In genomic region chr5:169412858-169413257, GRCh38 we compare ENCODE assay signal across 13 cellular contexts.
A peak's percentile ranks its signal among the peaks of the same experiment; 100 is the strongest.
DNase-seq lines count a peak whose midpoint lies in the region; ATAC-seq lines count a peak whose summit lies in the region.
"Had no signal": no experiment of that assay in that cellular context is flagged by ENCODE, and none has a peak within 500 bp of the region (broad histone marks: within the 10 kb centered on the region; RNA-seq: fewer than 3 reads in every experiment).

No MANE protein-coding gene starts in this region.

- peaks cover 61% of the 10 kb centered on the region for H3K4me1 ChIP-seq in adipocyte (ENCODE audit: control insufficient read depth, insufficient read depth, low read length)
- peaks cover 0 to 6% (median 3%) of the 10 kb centered on the region in 3 donors for H3K4me1 ChIP-seq in skeletal muscle tissue (ENCODE audit: control insufficient read depth in 3 of 3, insufficient read depth in 3 of 3, low read length in 3 of 3)

- no peaks in the 10 kb centered on the region for H3K9me3 ChIP-seq in adipocyte (ENCODE audit: control insufficient read depth, low read length)
- H3K9me3 ChIP-seq in skeletal muscle tissue (ENCODE audit: control insufficient read depth in 3 of 3, low read length in 3 of 3), result no peaks in the 10 kb centered on the region
- H3K9me3 ChIP-seq: BE2C had no signal

- no peak for ATAC-seq in HG03108 (IDR thresholded peaks at IDR 0.05; ENCODE audit: unreplicated experiment)
- no peak for ATAC-seq in GM19455 (IDR thresholded peaks at IDR 0.05; ENCODE audit: unreplicated experiment)
- ATAC-seq: HCT116 had no signal

- no peak for DNase-seq in adipocyte (ENCODE audit: low read depth)
- peak; percentile 81 for DNase-seq in fibroblast of peridontal ligament (ENCODE audit: extremely low read depth)
- no peak for DNase-seq in kidney glomerular epithelial cell (lab: John Stamatoyannopoulos, UW)
- no peak for DNase-seq in D341Med (ENCODE audit: low spot score)
- DNase-seq: BE2C; CD4-positive, alpha-beta memory T cell; DMS153; DMS79 treated with DMSO at 0.1 percent for 48 hours had no signal

- H3K27me3 ChIP-seq in adipocyte (replicated peaks; ENCODE audit: control insufficient read depth, insufficient read depth, low read length) (no peaks in the 10 kb centered on the region), skeletal muscle tissue (ENCODE audit: control insufficient read depth in 3 of 3, insufficient read depth in 3 of 3, low read length in 3 of 3) (no peaks in the 10 kb centered on the region)
- H3K27me3 ChIP-seq: BE2C had no signal

- H3K4me3 ChIP-seq in adipocyte (ENCODE audit: low read length) (peak overlapping the region; percentile 26), skeletal muscle tissue (ENCODE audit: low read length in 3 of 3) (no peak overlapping the region)

- H3K9ac ChIP-seq in adipocyte (ENCODE audit: low read length) (no peak overlapping the region), skeletal muscle tissue (ENCODE audit: low read depth in 1 of 3, low read length in 3 of 3) (no peak overlapping the region)

- peak overlapping the region; percentile 10 for H3K27ac ChIP-seq in skeletal muscle tissue (ENCODE audit: low read depth, low read length)
- H3K27ac ChIP-seq: C4-2B had no signal

- H3K36me3 ChIP-seq in adipocyte (ENCODE audit: control insufficient read depth, insufficient read depth, low read length, severe bottlenecking) (no peaks in the 10 kb centered on the region), skeletal muscle tissue (ENCODE audit: control insufficient read depth in 3 of 3, insufficient read depth in 3 of 3, low read length in 3 of 3) (no peaks in the 10 kb centered on the region)
- H3K36me3 ChIP-seq: BE2C had no signal
